2 cellular contexts compared by ENCODE assay signal in genomic region chr1:32652244-32652962, GRCh38.
TF ChIP-seq lines count a peak whose summit lies in the region.

No MANE protein-coding gene starts in this region.

TF ChIP-seq in GM23338, 12 proteins besides CTCF, POLR2A, EP300 and RAD21 (continued from another document):
- TF ChIP-seq ETS1 (IDR thresholded peaks at IDR 0.05) (no peak), ZNF331 (CRISPR knock-in tag; IDR thresholded peaks at IDR 0.05; ENCODE audit: low read depth) (no peak), NANOG (IDR thresholded peaks at IDR 0.05; ENCODE audit: borderline replicate concordance) (no peak), ZNF114 (CRISPR knock-in tag; IDR thresholded peaks at IDR 0.05) (no peak), REST (IDR thresholded peaks at IDR 0.05; ENCODE audit: unreplicated experiment) (no peak), JUNB (IDR thresholded peaks at IDR 0.05; ENCODE audit: unreplicated experiment) (no peak), ZNF462 (CRISPR knock-in tag; IDR thresholded peaks at IDR 0.05) (no peak), EZH2 (IDR thresholded peaks at IDR 0.05; ENCODE audit: low read depth, unreplicated experiment) (no peak)

TF ChIP-seq in SK-N-SH, 30 proteins besides CTCF, POLR2A, EP300 and RAD21 (continued from another document):
- TF ChIP-seq USF2 (IDR thresholded peaks at IDR 0.05; ENCODE audit: borderline replicate concordance, low read depth, low read length) = no peak
- no peak for TF ChIP-seq JUND (IDR thresholded peaks at IDR 0.05)
TF ChIP-seq in SK-N-SH: peak in this region for 0.
